10 cellular contexts compared by ENCODE assay signal in the genomic region with DNA sequence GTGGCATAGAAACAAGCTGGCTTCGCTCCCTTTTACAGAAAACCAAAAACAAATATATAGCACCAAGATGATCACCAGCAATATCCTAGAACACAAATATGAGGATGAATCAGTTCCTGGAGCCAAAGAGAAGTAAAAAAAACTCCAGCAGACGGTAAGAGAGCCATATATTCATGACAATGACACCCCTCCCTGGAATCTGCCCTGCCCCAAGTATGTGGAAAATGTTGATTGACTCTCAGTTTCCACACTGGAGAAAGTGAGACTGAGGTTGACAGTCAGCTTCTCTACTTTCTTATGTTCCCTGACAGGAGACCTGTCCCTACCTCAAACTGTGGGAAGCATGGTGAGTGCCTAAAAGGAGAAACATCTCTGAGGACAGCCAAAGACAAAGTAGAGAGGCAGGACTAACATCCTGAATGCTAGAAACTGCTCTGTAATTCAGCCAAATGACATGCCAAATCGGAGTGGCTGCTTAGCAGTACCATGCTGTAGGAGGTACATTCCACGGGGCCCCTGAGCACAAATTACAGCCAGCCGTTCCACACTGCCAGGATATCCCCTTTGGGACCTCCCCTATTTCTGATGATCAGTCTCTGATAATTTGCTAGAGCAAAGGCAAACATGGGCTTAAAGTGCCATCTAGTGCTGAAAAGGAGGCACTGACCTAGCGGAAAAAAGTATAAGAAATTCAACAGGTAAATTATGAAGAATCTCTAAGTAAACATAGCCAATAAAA.
DNase-seq lines count a peak whose midpoint lies in the region; ATAC-seq, FAIRE-seq and TF ChIP-seq lines count a peak whose summit lies in the region.
"Had no signal": no experiment of that assay in that cellular context is flagged by ENCODE, and none has a peak within 500 bp of the region (broad histone marks: within the 10 kb centered on the region; RNA-seq: fewer than 3 reads in every experiment).

No MANE protein-coding gene starts in this region.

- no peaks in the 10 kb centered on the region for H3K9me1 ChIP-seq in endothelial cell of umbilical vein (replicated peaks; ENCODE audit: control insufficient read depth, extremely low read depth, insufficient read depth, low read length)

- no peaks in the 10 kb centered on the region for H3K79me2 ChIP-seq in endothelial cell of umbilical vein (ENCODE audit: control insufficient read depth, insufficient read depth, low read length)

- H3K4me1 ChIP-seq in cardiac muscle cell (ENCODE audit: low read depth) (no peaks in the 10 kb centered on the region), heart left ventricle (no peaks in the 10 kb centered on the region), endothelial cell of umbilical vein (ENCODE audit: control insufficient read depth, extremely low read depth, insufficient read depth, low read length) (no peaks in the 10 kb centered on the region)

- CTCF ChIA-PET in endothelial cell of umbilical vein (lab: Charles Lee) = interaction anchor here (1.0 to 2.3 kb wide), 3 partner anchors 241 to 447 kb away, joined by 3 to 5 read pairs (median 4); no protein-coding TSS in a partner anchor

- no peak overlapping the region for H3K4me2 ChIP-seq in endothelial cell of umbilical vein (ENCODE audit: insufficient read depth, low read length)

- FAIRE-seq in endothelial cell of umbilical vein (lab: Jason Lieb, UNC) = no peak

- H3K9me3 ChIP-seq in cardiac muscle cell (ENCODE audit: low read depth) (no peaks in the 10 kb centered on the region), heart left ventricle (peaks cover 0 to 33% (median 3%) of the 10 kb centered on the region in 12 donors), endothelial cell of umbilical vein (replicated peaks; ENCODE audit: control insufficient read depth, insufficient read depth, low read length) (no peaks in the 10 kb centered on the region)

- H3K27ac ChIP-seq in cardiac muscle cell (no peak overlapping the region), heart left ventricle (no peak overlapping the region), endothelial cell of umbilical vein (ENCODE audit: insufficient read depth, low read depth, low read length) (peak overlapping the region; percentile 18)

- TF ChIP-seq POLR2A in heart left ventricle (IDR thresholded peaks at IDR 0.05) (no peak), endothelial cell of umbilical vein (IDR thresholded peaks at IDR 0.05; ENCODE audit: low read depth, low read length) (no peak)

- no peaks in the 10 kb centered on the region for H3K36me3 ChIP-seq in cardiac muscle cell
- no peaks in the 10 kb centered on the region for H3K36me3 ChIP-seq in heart left ventricle
- no peaks in the 10 kb centered on the region for H3K36me3 ChIP-seq in endothelial cell of umbilical vein (ENCODE audit: control insufficient read depth in 2 of 2, extremely low read depth in 1 of 2, insufficient read depth in 2 of 2, low read length in 2 of 2)

- H3K4me1 Mint-ChIP-seq in type B pancreatic cell (ENCODE audit: unreplicated experiment) = no peaks in the 10 kb centered on the region
- H3K4me1 Mint-ChIP-seq: activated naive CD4-positive, alpha-beta T cell treated with anti-CD3 and anti-CD28 coated beads, Interleukin-2, amount 50 U/mL, for 24 hours had no signal

- no peak overlapping the region for H3K27ac Mint-ChIP-seq in type B pancreatic cell
- H3K27ac Mint-ChIP-seq: activated naive CD4-positive, alpha-beta T cell treated with anti-CD3 and anti-CD28 coated beads, Interleukin-2, amount 50 U/mL, for 24 hours; CD8-positive, alpha-beta T cell had no signal

- 73 to 77% (median 74%) methylated on average over 6 of the region's 6 CpGs for WGBS in heart left ventricle, 4 donors

- H3K4me3 ChIP-seq in cardiac muscle cell (no peak overlapping the region), heart left ventricle (no peak overlapping the region), endothelial cell of umbilical vein (replicated peaks in 1 of 3; ENCODE audit: insufficient read depth in 1 of 3, low read depth in 1 of 3, low read length in 3 of 3) (no peak overlapping the region)

- H3K27me3 ChIP-seq in cardiac muscle cell (no peaks in the 10 kb centered on the region), heart left ventricle (no peaks in the 10 kb centered on the region), endothelial cell of umbilical vein (ENCODE audit: control insufficient read depth in 2 of 2, insufficient read depth in 2 of 2, low read length in 2 of 2) (no peaks in the 10 kb centered on the region)

- peak overlapping the region; percentile 52 for H2AFZ ChIP-seq in endothelial cell of umbilical vein (ENCODE audit: low read depth, low read length)

- DNase-seq in cardiac muscle cell (ENCODE audit: low read depth in 1 of 2, low spot score in 1 of 2) (peak in 1 of 2 donors; percentile 34), heart left ventricle (no peak), NOMO-1 (lab: John Stamatoyannopoulos, UW; ENCODE audit: unreplicated experiment in 2 of 2) (peak; percentile 6 to 37), endothelial cell of umbilical vein (ENCODE audit: low read depth, low spot score) (peak; percentile 29), type B pancreatic cell (ENCODE audit: extremely low spot score, unreplicated experiment) (no peak), NCI-H187 treated with DMSO at 0.1 percent for 48 hours (lab: John Stamatoyannopoulos, UW) (no peak)
- DNase-seq: CD8-positive, alpha-beta T cell had no signal

- dilution Hi-C loops in endothelial cell of umbilical vein (cut with MboI; ENCODE audit: extremely low pct_ligation_motif_present, low sequenced_read_pairs) = no loop called here

- intact Hi-C loops in heart left ventricle (cut with DNase I) (no loop called here), endothelial cell of umbilical vein (cut with micrococcal nuclease) (loop anchor here (1.0 to 5.0 kb wide), 7 partner anchors 37 to 1187 kb away; a partner anchor contains a TSS)

- no peak overlapping the region for H3K9ac ChIP-seq in endothelial cell of umbilical vein (replicated peaks; ENCODE audit: extremely low read depth, insufficient read depth, low read length)

- H3K9me3 Mint-ChIP-seq in type B pancreatic cell = peaks cover 14% of the 10 kb centered on the region
- H3K9me3 Mint-ChIP-seq: activated naive CD4-positive, alpha-beta T cell treated with anti-CD3 and anti-CD28 coated beads, Interleukin-2, amount 50 U/mL, for 24 hours had no signal

- BruUV-seq in endothelial cell of umbilical vein (replicated peaks; lab: Mats Ljungman, UMichigan) = no TSS peak

- no peak overlapping the region for H3K4me3 Mint-ChIP-seq in type B pancreatic cell
- H3K4me3 Mint-ChIP-seq: activated naive CD4-positive, alpha-beta T cell treated with anti-CD3 and anti-CD28 coated beads, Interleukin-2, amount 50 U/mL, for 24 hours; CD8-positive, alpha-beta T cell had no signal

- ATAC-seq in heart left ventricle = no peak
- ATAC-seq in GM21717 (IDR thresholded peaks at IDR 0.05; ENCODE audit: unreplicated experiment) = no peak
- ATAC-seq in GM18511 (IDR thresholded peaks at IDR 0.05; ENCODE audit: unreplicated experiment) = no peak
- ATAC-seq: CD8-positive, alpha-beta T cell had no signal

- TF ChIP-seq CTCF in cardiac muscle cell (IDR thresholded peaks at IDR 0.05; ENCODE audit: low read depth, low read length) (peak; percentile 40), heart left ventricle (IDR thresholded peaks at IDR 0.05) (no peak), endothelial cell of umbilical vein (IDR thresholded peaks at IDR 0.05; ENCODE audit: extremely low read depth in 1 of 2, insufficient read depth in 1 of 2, low read depth in 1 of 2, low read length in 2 of 2) (peak; percentile 16 to 47), type B pancreatic cell (conservative IDR thresholded peaks at IDR 0.05) (peak; percentile 65)

- H3K27me3 Mint-ChIP-seq in type B pancreatic cell = no peaks in the 10 kb centered on the region
- H3K27me3 Mint-ChIP-seq: activated naive CD4-positive, alpha-beta T cell treated with anti-CD3 and anti-CD28 coated beads, Interleukin-2, amount 50 U/mL, for 24 hours had no signal

- no peaks in the 10 kb centered on the region for H4K20me1 ChIP-seq in endothelial cell of umbilical vein (replicated peaks; ENCODE audit: control insufficient read depth, extremely low read depth, insufficient read depth, low read length)

- no peaks in the 10 kb centered on the region for H3K36me3 Mint-ChIP-seq in type B pancreatic cell
- H3K36me3 Mint-ChIP-seq: CD8-positive, alpha-beta T cell had no signal

- POLR2A ChIA-PET in endothelial cell of umbilical vein (lab: Charles Lee) = no interaction called here

TF ChIP-seq in endothelial cell of umbilical vein, 7 proteins besides CTCF, POLR2A, EP300 and RAD21:
- TF ChIP-seq FOS (IDR thresholded peaks at IDR 0.05; ENCODE audit: borderline replicate concordance, insufficient read depth, low read length) = peak; percentile 47
- TF ChIP-seq, protein P1, sequence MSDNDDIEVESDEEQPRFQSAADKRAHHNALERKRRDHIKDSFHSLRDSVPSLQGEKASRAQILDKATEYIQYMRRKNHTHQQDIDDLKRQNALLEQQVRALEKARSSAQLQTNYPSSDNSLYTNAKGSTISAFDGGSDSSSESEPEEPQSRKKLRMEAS (IDR thresholded peaks at IDR 0.05; ENCODE audit: insufficient read depth, insufficient read length) = no peak
- TF ChIP-seq GATA2 (IDR thresholded peaks at IDR 0.05; ENCODE audit: insufficient read depth, insufficient read length, low read depth, low read length) = peak; percentile 59

Comparison
In these comparisons a context has a peak if more than half of its experiments do, and no peak if none do; other contexts are left out.
1. CTCF ChIP-seq: peak in cardiac muscle cell (single experiment), endothelial cell of umbilical vein (2 of 2) and type B pancreatic cell (single experiment); none in heart left ventricle (0 of 12).
2. DNase-seq: peak in NOMO-1 (2 of 2) and endothelial cell of umbilical vein (single experiment); none in heart left ventricle (0 of 5), type B pancreatic cell (single experiment) and NCI-H187 treated with DMSO at 0.1 percent for 48 hours (single experiment).